10 cellular contexts compared by ENCODE assay signal in genomic region chr2:38653715-38654494, GRCh38. TPM values are rescaled to one million over a fixed set of nuclear protein-coding genes. Genes with fewer than 3 reads are reported as not detected.
DNase-seq lines count a peak whose midpoint lies in the region; ATAC-seq and TF ChIP-seq lines count a peak whose summit lies in the region.
"Had no signal": no experiment of that assay in that cellular context is flagged by ENCODE, and none has a peak within 500 bp of the region (broad histone marks: within the 10 kb centered on the region; RNA-seq: fewer than 3 reads in every experiment).

No MANE protein-coding gene starts in this region.

- TF ChIP-seq CTCF in Loucy (conservative IDR thresholded peaks at IDR 0.05; ENCODE audit: low read length), result no peak
- no peak for TF ChIP-seq CTCF in uterus (IDR thresholded peaks at IDR 0.05)

- CTCF ChIA-PET in CD4-positive, alpha-beta memory T cell (lab: Charles Lee; ENCODE audit: partially characterized antibody), result interaction anchor here (0.5 to 4.7 kb wide), 10 partner anchors 10 to 72 kb away, joined by 3 to 48 read pairs (median 6); partner anchors contain the start of gene GALM

- peak overlapping the region in 7 of 8 donors; percentile 61 to 87 (median 80) for H3K4me3 Mint-ChIP-seq in CD4-positive, alpha-beta memory T cell
- H3K4me3 Mint-ChIP-seq in activated T-cell treated with anti-CD3 and anti-CD28 coated beads, Interleukin-2, amount 50 U/mL, for 24 hours, result peak overlapping the region; percentile 57
- peak overlapping the region; percentile 67 for H3K4me3 Mint-ChIP-seq in natural killer cell treated with Interleukin-12 subunit alpha and Interleukin-12 subunit beta and Interleukin-15 and Interleukin-18, amount 100 ng/mL, for 72 hours
- H3K4me3 Mint-ChIP-seq: nephron had no signal

- H3K9ac ChIP-seq in Loucy (ENCODE audit: low read depth, low read length, poor library complexity, severe bottlenecking), result peak overlapping the region; percentile 49

- peak overlapping the region; percentile 87 to 97 (median 97) for H3K27ac Mint-ChIP-seq in CD4-positive, alpha-beta memory T cell
- peak overlapping the region; percentile 92 for H3K27ac Mint-ChIP-seq in activated T-cell treated with anti-CD3 and anti-CD28 coated beads, Interleukin-2, amount 50 U/mL, for 24 hours
- H3K27ac Mint-ChIP-seq in natural killer cell treated with Interleukin-12 subunit alpha and Interleukin-12 subunit beta and Interleukin-15 and Interleukin-18, amount 100 ng/mL, for 72 hours, result peak overlapping the region; percentile 86 to 90
- H3K27ac Mint-ChIP-seq: nephron had no signal

- no peaks in the 10 kb centered on the region for H3K27me3 ChIP-seq in CD4-positive, alpha-beta memory T cell (ENCODE audit: insufficient read depth, low read length)
- H3K27me3 ChIP-seq in Loucy (ENCODE audit: insufficient read depth, low read length, poor library complexity, severe bottlenecking) (no peaks in the 10 kb centered on the region), uterus (no peaks in the 10 kb centered on the region)
- H3K27me3 ChIP-seq: SJSA1 had no signal

- no peaks in the 10 kb centered on the region for H3K9me3 ChIP-seq in CD4-positive, alpha-beta memory T cell (ENCODE audit: control insufficient read depth in 1 of 2, low read length in 2 of 2)
- H3K9me3 ChIP-seq in Loucy (ENCODE audit: insufficient read depth, low read depth, low read length) (no peaks in the 10 kb centered on the region; the same call in 1 of the 2 replicates), uterus (no peaks in the 10 kb centered on the region)
- H3K9me3 ChIP-seq: SJSA1 had no signal

- H3K27ac ChIP-seq in CD4-positive, alpha-beta memory T cell (ENCODE audit: low read depth, low read length), result peak overlapping the region; percentile 51
- no peak overlapping the region for H3K27ac ChIP-seq in uterus
- H3K27ac ChIP-seq: SJSA1 had no signal

- H3K9me3 Mint-ChIP-seq in CD4-positive, alpha-beta memory T cell, result no peaks in the 10 kb centered on the region
- H3K9me3 Mint-ChIP-seq in activated T-cell treated with anti-CD3 and anti-CD28 coated beads, Interleukin-2, amount 50 U/mL, for 24 hours, result no peaks in the 10 kb centered on the region
- H3K9me3 Mint-ChIP-seq in natural killer cell treated with Interleukin-12 subunit alpha and Interleukin-12 subunit beta and Interleukin-15 and Interleukin-18, amount 100 ng/mL, for 72 hours, result no peaks in the 10 kb centered on the region
- H3K9me3 Mint-ChIP-seq: nephron had no signal

- no peaks in the 10 kb centered on the region for H3F3A ChIP-seq in Loucy (ENCODE audit: low read depth)

- POLR2A ChIA-PET in CD4-positive, alpha-beta memory T cell (lab: Charles Lee; ENCODE audit: partially characterized antibody), result interaction anchor here (0.6 to 8.3 kb wide), 15 partner anchors 10 to 97 kb away, joined by 3 to 164 read pairs (median 7); partner anchors contain the start of genes GALM, HNRNPLL and SRSF7

- peak; percentile 84 to 88 for ATAC-seq in natural killer cell treated with Interleukin-12 subunit alpha and Interleukin-12 subunit beta and Interleukin-15 and Interleukin-18, amount 100 ng/mL, for 72 hours

- TF ChIP-seq POLR2A in uterus (IDR thresholded peaks at IDR 0.05), result no peak

- peak overlapping the region in 1 of 2 donors; percentile 18 for H3K4me3 ChIP-seq in CD4-positive, alpha-beta memory T cell (ENCODE audit: low read length in 2 of 2)
- H3K4me3 ChIP-seq in Loucy (ENCODE audit: low read length, poor library complexity, severe bottlenecking), result peak overlapping the region; percentile 12
- no peak overlapping the region for H3K4me3 ChIP-seq in uterus
- H3K4me3 ChIP-seq: SJSA1 had no signal

- H3K36me3 Mint-ChIP-seq in CD4-positive, alpha-beta memory T cell, result peaks cover 0 to 4% of the 10 kb centered on the region in 2 donors
- no peaks in the 10 kb centered on the region for H3K36me3 Mint-ChIP-seq in activated T-cell treated with anti-CD3 and anti-CD28 coated beads, Interleukin-2, amount 50 U/mL, for 24 hours (ENCODE audit: low read depth)
- peaks cover 5% of the 10 kb centered on the region for H3K36me3 Mint-ChIP-seq in natural killer cell treated with Interleukin-12 subunit alpha and Interleukin-12 subunit beta and Interleukin-15 and Interleukin-18, amount 100 ng/mL, for 72 hours

- peak overlapping the region; percentile 61 for H3K4me2 ChIP-seq in Loucy (ENCODE audit: low read depth, low read length, poor library complexity, severe bottlenecking)

- H3K79me2 ChIP-seq in Loucy (ENCODE audit: insufficient read depth, low read length), result no peaks in the 10 kb centered on the region

- H3K36me3 ChIP-seq in CD4-positive, alpha-beta memory T cell (ENCODE audit: insufficient read depth, low read length), result no peaks in the 10 kb centered on the region
- no peaks in the 10 kb centered on the region for H3K36me3 ChIP-seq in Loucy (ENCODE audit: insufficient read depth, low read length)
- no peaks in the 10 kb centered on the region for H3K36me3 ChIP-seq in uterus
- H3K36me3 ChIP-seq: SJSA1 had no signal

- H3K4me1 ChIP-seq in CD4-positive, alpha-beta memory T cell (ENCODE audit: insufficient read depth, low read length), result peaks cover 56% of the 10 kb centered on the region
- H3K4me1 ChIP-seq in Loucy (ENCODE audit: insufficient read depth, low read length, poor library complexity, severe bottlenecking) (peaks cover 41% of the 10 kb centered on the region), uterus (no peaks in the 10 kb centered on the region)
- H3K4me1 ChIP-seq: SJSA1 had no signal

- peak; percentile 66 to 82 (median 70) for DNase-seq in CD4-positive, alpha-beta memory T cell
- DNase-seq in activated T-cell treated with anti-CD3 and anti-CD28 coated beads, Interleukin-2, amount 50 U/mL, for 24 hours, result peak; percentile 67
- peak; percentile 73 for DNase-seq in natural killer cell treated with Interleukin-12 subunit alpha and Interleukin-12 subunit beta and Interleukin-15 and Interleukin-18, amount 100 ng/mL, for 72 hours (ENCODE audit: low spot score)
- DNase-seq in germinal center (ENCODE audit: low spot score), result no peak
- no peak for DNase-seq in hypothalamus (lab: John Stamatoyannopoulos, UW)
- DNase-seq in uterus, result no peak
- DNase-seq in GOT3 (lab: John Stamatoyannopoulos, UW), result no peak

- no peaks in the 10 kb centered on the region for H3K9me2 ChIP-seq in Loucy (replicated peaks; ENCODE audit: low read depth, low read length)

- peak overlapping the region; percentile 44 for H2AFZ ChIP-seq in Loucy (ENCODE audit: low read length)

- peaks cover 32 to 71% (median 50%) of the 10 kb centered on the region in 4 donors for H3K4me1 Mint-ChIP-seq in CD4-positive, alpha-beta memory T cell
- H3K4me1 Mint-ChIP-seq in activated T-cell treated with anti-CD3 and anti-CD28 coated beads, Interleukin-2, amount 50 U/mL, for 24 hours (ENCODE audit: low read depth), result peaks cover 58% of the 10 kb centered on the region
- peaks cover 43 to 63% of the 10 kb centered on the region in 2 donors for H3K4me1 Mint-ChIP-seq in natural killer cell treated with Interleukin-12 subunit alpha and Interleukin-12 subunit beta and Interleukin-15 and Interleukin-18, amount 100 ng/mL, for 72 hours (ENCODE audit: low read depth in 2 of 2)
- H3K4me1 Mint-ChIP-seq: nephron had no signal

- no peaks in the 10 kb centered on the region for H4K20me1 ChIP-seq in Loucy (ENCODE audit: insufficient read depth, low read length, poor library complexity, severe bottlenecking)

- intact Hi-C loops in CD4-positive, alpha-beta memory T cell (cut with micrococcal nuclease), result loop anchor here (1.0 kb wide), 1 partner anchor 9 kb away; no protein-coding TSS in a partner anchor
- intact Hi-C loops in uterus (cut with DNase I; ENCODE audit: low total_unique reads), result no loop called here

- H3K27me3 Mint-ChIP-seq in CD4-positive, alpha-beta memory T cell, result no peaks in the 10 kb centered on the region
- no peaks in the 10 kb centered on the region for H3K27me3 Mint-ChIP-seq in activated T-cell treated with anti-CD3 and anti-CD28 coated beads, Interleukin-2, amount 50 U/mL, for 24 hours
- no peaks in the 10 kb centered on the region for H3K27me3 Mint-ChIP-seq in natural killer cell treated with Interleukin-12 subunit alpha and Interleukin-12 subunit beta and Interleukin-15 and Interleukin-18, amount 100 ng/mL, for 72 hours

RNA-seq across cellular contexts. Expression of gene GALM, which starts 12.0 kb away (rescaled TPM):
- 10 to 100 TPM; 35.5 to 35.8 TPM for total RNA-seq in CD4-positive, alpha-beta memory T cell
- 10 to 100 TPM; 51.2 to 60.4 TPM for polyA plus RNA-seq in CD4-positive, alpha-beta memory T cell
- total RNA-seq in natural killer cell treated with Interleukin-12 subunit alpha and Interleukin-12 subunit beta and Interleukin-15 and Interleukin-18, amount 100 ng/mL, for 72 hours, result 10 to 100 TPM; 19.9 to 50.0 TPM
- 100 to 1,000 TPM in 1 of 4 donors, 10 to 100 TPM in 1, 1 to 10 TPM in 2; 6.2 to 104 (median 14.8) TPM for total RNA-seq in uterus

RNA-seq across cellular contexts. Expression of gene HNRNPLL, which starts 51.2 kb away (rescaled TPM):
- total RNA-seq in CD4-positive, alpha-beta memory T cell, result 100 to 1,000 TPM; 103 to 105 TPM
- 10 to 100 TPM; 71.2 to 74.9 TPM for polyA plus RNA-seq in CD4-positive, alpha-beta memory T cell
- 10 to 100 TPM; 54.5 to 88.4 TPM for total RNA-seq in natural killer cell treated with Interleukin-12 subunit alpha and Interleukin-12 subunit beta and Interleukin-15 and Interleukin-18, amount 100 ng/mL, for 72 hours
- total RNA-seq in uterus, result 100 to 1,000 TPM in 1 of 4 donors, 10 to 100 TPM in 3; 35.6 to 100 (median 55.4) TPM

Comparison
In these comparisons a context has a peak if more than half of its experiments do, and no peak if none do; other contexts are left out.
1. DNase-seq: peak in CD4-positive, alpha-beta memory T cell (5 of 5), activated T-cell treated with anti-CD3 and anti-CD28 coated beads, Interleukin-2, amount 50 U/mL, for 24 hours (single experiment) and natural killer cell treated with Interleukin-12 subunit alpha and Interleukin-12 subunit beta and Interleukin-15 and Interleukin-18, amount 100 ng/mL, for 72 hours (single experiment); none in germinal center (single experiment), hypothalamus (0 of 51), uterus (0 of 2) and GOT3 (single experiment).
2. Peak in every context shown above with its lines, with median percentiles within 50 percentile points of each other: H3K27ac Mint-ChIP-seq and H3K4me3 Mint-ChIP-seq.